In genomic region chr7:31904006-31904405, GRCh38 we compare ENCODE assay signal across 6 cellular contexts.
"Had no signal": no experiment of that assay in that cellular context is flagged by ENCODE, and none has a peak within 500 bp of the region (broad histone marks: within the 10 kb centered on the region; RNA-seq: fewer than 3 reads in every experiment).

No MANE protein-coding gene starts in this region.

- FAIRE-seq: HTR-8/SVneo had no signal

- H3K4me3 ChIP-seq: GM23248 had no signal

- H3K4me3 Mint-ChIP-seq: H9 had no signal

- H3K27ac Mint-ChIP-seq: H9 had no signal

- DNase-seq: GM23248, GOT3, H9, HCEC 1CT, IMR-90 had no signal

- H3K9me3 Mint-ChIP-seq: H9 had no signal

- H3K27ac ChIP-seq: GM23248 had no signal
